ENCODE assay signal across 8 cellular contexts in the genomic region with DNA sequence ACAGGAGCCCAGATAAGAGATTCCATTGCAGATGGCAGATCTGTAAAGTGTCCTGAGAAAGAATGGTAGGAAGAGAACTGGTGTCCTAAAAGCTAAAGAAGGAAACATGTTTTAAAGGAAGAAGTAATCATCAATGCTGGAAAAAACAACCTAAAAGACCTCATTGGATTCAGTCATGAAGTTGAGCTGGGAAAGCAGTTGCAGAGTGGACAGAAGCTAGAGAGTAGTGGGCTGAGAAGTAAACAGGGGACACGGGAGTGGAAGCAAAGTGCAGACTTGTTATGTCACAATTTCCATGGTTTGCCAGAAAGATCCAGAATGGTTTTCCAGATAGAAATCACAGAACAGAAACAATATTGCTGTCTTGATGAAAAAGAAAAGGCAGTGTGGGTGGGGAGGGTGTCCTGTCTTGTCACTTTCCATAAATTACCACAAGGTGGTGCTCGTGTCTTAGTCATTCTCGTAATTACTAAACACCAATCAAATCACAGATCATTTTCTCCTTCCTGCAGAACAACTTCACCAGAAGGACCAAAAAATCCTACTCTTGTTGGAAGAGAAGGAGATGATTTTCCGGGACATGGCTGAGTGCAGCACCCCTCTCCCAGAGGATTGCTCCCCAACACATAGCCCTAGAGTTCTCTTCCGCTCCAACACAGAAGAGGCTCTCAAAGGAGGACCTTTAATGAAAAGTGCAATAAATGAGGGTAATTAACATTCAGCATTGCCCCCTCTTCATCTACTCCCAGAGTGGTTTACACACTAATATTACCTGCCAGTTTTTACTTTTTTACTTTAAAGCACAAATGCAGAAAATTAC.
DNase-seq lines count a peak whose midpoint lies in the region; ATAC-seq and TF ChIP-seq lines count a peak whose summit lies in the region.

No MANE protein-coding gene starts in this region.

- CTCF ChIA-PET in SK-N-SH (lab: Yijun Ruan, JAX), result interaction anchor here (0.6 to 12.1 kb wide), 25 partner anchors 9 to 805 kb away, joined by 3 to 201 read pairs (median 4); no protein-coding TSS in a partner anchor

- 22 to 24% methylated on average over 5 of the region's 5 CpGs for WGBS in GM23248 (ENCODE audit: low coverage in 1 of 2, low lambda C conversion rate in 2 of 2, missing lambda C conversion rate in 2 of 2), 2 experiments
- 39% methylated on average over 5 of the region's 5 CpGs for WGBS in SK-N-SH (ENCODE audit: low lambda C conversion rate)

- H3F3A ChIP-seq in GM23248 (ENCODE audit: insufficient read depth), result peaks cover 47% of the 10 kb centered on the region
- H3F3A ChIP-seq in SK-N-SH (replicated peaks; ENCODE audit: insufficient read depth), result peaks cover 22% of the 10 kb centered on the region

- H3K4me1 ChIP-seq in GM23248 (ENCODE audit: insufficient read depth) (peaks cover 26% of the 10 kb centered on the region), SK-N-SH (ENCODE audit: control insufficient read depth in 1 of 2, insufficient read depth in 2 of 2, low read depth in 1 of 2, low read length in 1 of 2) (peaks cover 0 to 2% of the 10 kb centered on the region in 2 experiments; a peak in 1 of 4 replicates), subcutaneous abdominal adipose tissue (ENCODE audit: control insufficient read depth in 5 of 5, insufficient read depth in 5 of 5, low read length in 5 of 5) (peaks cover 0 to 22% (median 14%) of the 10 kb centered on the region in 5 donors)

- peaks cover 37% of the 10 kb centered on the region for H3K36me3 ChIP-seq in GM23248 (ENCODE audit: low read depth)
- peaks cover 54 to 59% of the 10 kb centered on the region in 2 experiments for H3K36me3 ChIP-seq in SK-N-SH (replicated peaks in 1 of 2; ENCODE audit: control insufficient read depth in 1 of 2, insufficient read depth in 2 of 2, low read length in 1 of 2)
- peaks cover 38 to 93% (median 64%) of the 10 kb centered on the region in 5 donors for H3K36me3 ChIP-seq in subcutaneous abdominal adipose tissue (ENCODE audit: control insufficient read depth in 5 of 5, insufficient read depth in 5 of 5, low read length in 5 of 5)

- peaks cover 88% of the 10 kb centered on the region for H3K36me3 Mint-ChIP-seq in central memory CD8-positive, alpha-beta T cell (ENCODE audit: insufficient read depth)

- H3K4me1 Mint-ChIP-seq in central memory CD8-positive, alpha-beta T cell, result peaks cover 34% of the 10 kb centered on the region

- H4K20me1 ChIP-seq in GM23248 (ENCODE audit: insufficient read depth), result no peaks in the 10 kb centered on the region
- H4K20me1 ChIP-seq in SK-N-SH (ENCODE audit: insufficient read depth), result no peaks in the 10 kb centered on the region

- peak; percentile 75 for TF ChIP-seq CTCF in SK-N-SH (IDR thresholded peaks at IDR 0.05)

- DNase-seq in Daoy (ENCODE audit: low read depth) (peak; percentile 18), GM23248 (peak; percentile 72), MV-4-11 (lab: John Stamatoyannopoulos, UW) (peak; percentile 63), SK-N-SH (peak; percentile 73), left colon (no peak), NK-92 (lab: John Stamatoyannopoulos, UW; ENCODE audit: unreplicated experiment) (no peak)
- peak in 1 of 2 donors; percentile 46 for DNase-seq in central memory CD8-positive, alpha-beta T cell (ENCODE audit: low spot score in 2 of 2)

- POLR2A ChIA-PET in SK-N-SH (lab: Yijun Ruan, JAX), result no interaction called here

- intact Hi-C loops in left colon (cut with DNase I, micrococcal nuclease), result loop anchor here (5.0 to 10.0 kb wide), 2 partner anchors 102 to 1075 kb away; a partner anchor contains a TSS

- H3K27ac ChIP-seq in GM23248 (no peak overlapping the region), SK-N-SH (ENCODE audit: low read depth in 2 of 2, low read length in 1 of 2) (peak overlapping the region in 1 of 2 experiments; percentile 17; a peak in 1 of 4 replicates), subcutaneous abdominal adipose tissue (ENCODE audit: low read depth, low read length) (peak overlapping the region; percentile 34)

- no peak for TF ChIP-seq EP300 in SK-N-SH (IDR thresholded peaks at IDR 0.05; ENCODE audit: borderline replicate concordance in 1 of 2, low read depth in 1 of 2, low read length in 1 of 2)

- peak; percentile 75 for ATAC-seq in central memory CD8-positive, alpha-beta T cell (replicated peaks; ENCODE audit: extremely low read depth, poor library complexity, severe bottlenecking)
- ATAC-seq in left colon, result peak; percentile 77

- H3K27me3 ChIP-seq in GM23248 (replicated peaks; ENCODE audit: insufficient read depth) (no peaks in the 10 kb centered on the region), SK-N-SH (ENCODE audit: insufficient read depth) (no peaks in the 10 kb centered on the region), subcutaneous abdominal adipose tissue (ENCODE audit: control insufficient read depth in 5 of 5, insufficient read depth in 4 of 5, low read length in 5 of 5) (no peaks in the 10 kb centered on the region)

- no peak overlapping the region for H3K4me3 Mint-ChIP-seq in central memory CD8-positive, alpha-beta T cell

- peak; percentile 94 for TF ChIP-seq RAD21 in SK-N-SH (IDR thresholded peaks at IDR 0.05; ENCODE audit: low read length)

- in situ Hi-C loops in GM23248 (cut with MboI), result no loop called here

- H3K9me3 Mint-ChIP-seq in central memory CD8-positive, alpha-beta T cell, result peaks cover 10% of the 10 kb centered on the region

- H3K9me2 ChIP-seq in GM23248 (ENCODE audit: insufficient read depth) (no peaks in the 10 kb centered on the region), SK-N-SH (no peaks in the 10 kb centered on the region)

- H3K79me2 ChIP-seq in GM23248 (ENCODE audit: insufficient read depth) (no peaks in the 10 kb centered on the region), SK-N-SH (ENCODE audit: insufficient read depth) (no peaks in the 10 kb centered on the region)

- no peak overlapping the region for H3K4me2 ChIP-seq in GM23248 (ENCODE audit: unreplicated experiment)
- H3K4me2 ChIP-seq in SK-N-SH, result no peak overlapping the region

- H3K9ac ChIP-seq in GM23248 (no peak overlapping the region), SK-N-SH (no peak overlapping the region), subcutaneous abdominal adipose tissue (ENCODE audit: low read length in 5 of 5) (no peak overlapping the region)

- H3K27me3 Mint-ChIP-seq in central memory CD8-positive, alpha-beta T cell, result no peaks in the 10 kb centered on the region

- no peaks in the 10 kb centered on the region for H3K9me3 ChIP-seq in GM23248 (ENCODE audit: low read depth)
- H3K9me3 ChIP-seq in SK-N-SH, result peaks cover 11% of the 10 kb centered on the region
- H3K9me3 ChIP-seq in subcutaneous abdominal adipose tissue (ENCODE audit: control insufficient read depth in 5 of 5, low read length in 5 of 5), result peaks cover 0 to 16% (median 10%) of the 10 kb centered on the region in 5 donors

- H3K27ac Mint-ChIP-seq in central memory CD8-positive, alpha-beta T cell (ENCODE audit: low read depth), result peak overlapping the region; percentile 24

- H2AFZ ChIP-seq in GM23248 (no peak overlapping the region), SK-N-SH (ENCODE audit: low read depth) (no peak overlapping the region)

- no peak overlapping the region for H3K4me3 ChIP-seq in GM23248
- no peak overlapping the region; a peak in 1 of 4 replicates for H3K4me3 ChIP-seq in SK-N-SH (ENCODE audit: low read depth in 2 of 2, low read length in 1 of 2)
- H3K4me3 ChIP-seq in subcutaneous abdominal adipose tissue (ENCODE audit: low read depth in 1 of 5, low read length in 5 of 5), result no peak overlapping the region

TF ChIP-seq in SK-N-SH, 30 proteins besides CTCF, POLR2A, EP300 and RAD21:
- TF ChIP-seq SMC3 (IDR thresholded peaks at IDR 0.05; ENCODE audit: low read depth, low read length) (peak; percentile 75), RCOR1 (IDR thresholded peaks at IDR 0.05; ENCODE audit: low read length) (no peak), RFX5 (IDR thresholded peaks at IDR 0.05; ENCODE audit: low read length) (0 out of 2 replicates have a peak, but pooled peaks have one; percentile 21)
TF ChIP-seq in SK-N-SH: peak in this region for 2.

Comparison
In these comparisons a context has a peak if more than half of its experiments do, and no peak if none do; other contexts are left out.
1. DNase-seq: peak in Daoy (single experiment), GM23248 (single experiment), MV-4-11 (single experiment) and SK-N-SH (single experiment); none in left colon (0 of 2) and NK-92 (single experiment).